ENCODE assay signal across 7 cellular contexts in genomic region chr9:8726692-8727091, GRCh38.
"Had no signal": no experiment of that assay in that cellular context is flagged by ENCODE, and none has a peak within 500 bp of the region (broad histone marks: within the 10 kb centered on the region; RNA-seq: fewer than 3 reads in every experiment).

No MANE protein-coding gene starts in this region.

- H3K9me3 ChIP-seq: HAP-1 had no signal

- H3K27ac Mint-ChIP-seq: IgD-negative memory B cell had no signal

- H3K36me3 ChIP-seq: HAP-1 had no signal

- DNase-seq: GOT3, H7 had no signal

- H3K27ac ChIP-seq: HL-60 had no signal

- H3K4me3 Mint-ChIP-seq: IgD-negative memory B cell had no signal

- H3K9me3 Mint-ChIP-seq: IgD-negative memory B cell had no signal

- ATAC-seq: HCT116, HepG2 had no signal

- H3K4me3 ChIP-seq: HAP-1 had no signal

- H3K4me1 ChIP-seq: HAP-1 had no signal
